In genomic region chr4:21947768-21948346, GRCh38 we compare ENCODE assay signal across 9 cellular contexts. TPM values are rescaled to one million over a fixed set of nuclear protein-coding genes. Genes with fewer than 3 reads are reported as not detected.
DNase-seq lines count a peak whose midpoint lies in the region; ATAC-seq and TF ChIP-seq lines count a peak whose summit lies in the region.
"Had no signal": no experiment of that assay in that cellular context is flagged by ENCODE, and none has a peak within 500 bp of the region (broad histone marks: within the 10 kb centered on the region; RNA-seq: fewer than 3 reads in every experiment).

No MANE protein-coding gene starts in this region.

- no peak overlapping the region for H3K9ac ChIP-seq in muscle layer of colon (ENCODE audit: low read length)

- intact Hi-C loops in right cardiac atrium (cut with DNase I): no loop called here
- intact Hi-C loops in cardiac septum (cut with DNase I): no loop called here

- TF ChIP-seq CTCF in coronary artery (IDR thresholded peaks at IDR 0.05): no peak
- no peak for TF ChIP-seq CTCF in type B pancreatic cell (conservative IDR thresholded peaks at IDR 0.05)

- H3K4me1 ChIP-seq in right cardiac atrium (ENCODE audit: control insufficient read depth, insufficient read depth, low read length) (no peaks in the 10 kb centered on the region), muscle layer of colon (ENCODE audit: insufficient read depth, low read length) (no peaks in the 10 kb centered on the region)

- H3K36me3 Mint-ChIP-seq in type B pancreatic cell: no peaks in the 10 kb centered on the region

- H3K36me3 ChIP-seq in muscle layer of colon (ENCODE audit: insufficient read depth, low read length): no peaks in the 10 kb centered on the region

- H3K4me3 ChIP-seq in right cardiac atrium (ENCODE audit: low read length): peak overlapping the region; percentile 45
- peak overlapping the region; percentile 55 for H3K4me3 ChIP-seq in coronary artery
- H3K4me3 ChIP-seq in muscle layer of colon (ENCODE audit: low read depth in 1 of 2, low read length in 2 of 2): peak overlapping the region; percentile 31 to 51

- H3K27me3 ChIP-seq in right cardiac atrium (ENCODE audit: control insufficient read depth, insufficient read depth) (peaks cover 4% of the 10 kb centered on the region), muscle layer of colon (ENCODE audit: control insufficient read depth in 1 of 2, insufficient read depth in 2 of 2, low read length in 2 of 2) (peaks cover 7 to 8% of the 10 kb centered on the region in 2 donors)

- WGBS in right cardiac atrium: 34% methylated on average over 19 of the region's 19 CpGs

- DNase-seq in right cardiac atrium (no peak), cardiac septum (ENCODE audit: low spot score) (no peak), coronary artery (ENCODE audit: low spot score) (no peak), type B pancreatic cell (ENCODE audit: extremely low spot score, unreplicated experiment) (no peak), NCI-H2196 treated with DMSO at 0.1 percent for 48 hours (lab: John Stamatoyannopoulos, UW; ENCODE audit: unreplicated experiment) (no peak), NCI-H2107 (lab: John Stamatoyannopoulos, UW) (no peak)

- H3K9me3 ChIP-seq in right cardiac atrium (ENCODE audit: control insufficient read depth, low read length) (no peaks in the 10 kb centered on the region), muscle layer of colon (ENCODE audit: low read length) (no peaks in the 10 kb centered on the region)

- no peak overlapping the region for H3K27ac Mint-ChIP-seq in type B pancreatic cell

- H3K9me3 Mint-ChIP-seq in type B pancreatic cell: no peaks in the 10 kb centered on the region

- peak overlapping the region; percentile 71 for H3K4me3 Mint-ChIP-seq in type B pancreatic cell

- H3K27ac ChIP-seq in right cardiac atrium (ENCODE audit: low read length) (no peak overlapping the region), coronary artery (no peak overlapping the region), muscle layer of colon (ENCODE audit: low read depth, low read length) (no peak overlapping the region)
- H3K27ac ChIP-seq: HL-60 had no signal

- H3K27me3 Mint-ChIP-seq in type B pancreatic cell: peaks cover 81% of the 10 kb centered on the region

- ATAC-seq in right cardiac atrium: no peak
- no peak for ATAC-seq in GM19324 (IDR thresholded peaks at IDR 0.05; ENCODE audit: low FRiP score, unreplicated experiment)

- no peaks in the 10 kb centered on the region for H3K4me1 Mint-ChIP-seq in type B pancreatic cell (ENCODE audit: unreplicated experiment)

RNA-seq across cellular contexts. Expression of gene KCNIP4, which starts 0.7 kb away (rescaled TPM):
- under 1 TPM in 2 of 4 donors, not detected in 2; 0.23 to 0.86 TPM for total RNA-seq in right cardiac atrium
- 0.05 TPM for polyA plus RNA-seq in right cardiac atrium
- not detected for total RNA-seq in cardiac septum
- total RNA-seq in type B pancreatic cell (ENCODE audit: low replicate concordance): 0.31 and 6.2 TPM in 2 replicates
